Comparison of ENCODE assay signal across 1 cellular context in the genomic region with DNA sequence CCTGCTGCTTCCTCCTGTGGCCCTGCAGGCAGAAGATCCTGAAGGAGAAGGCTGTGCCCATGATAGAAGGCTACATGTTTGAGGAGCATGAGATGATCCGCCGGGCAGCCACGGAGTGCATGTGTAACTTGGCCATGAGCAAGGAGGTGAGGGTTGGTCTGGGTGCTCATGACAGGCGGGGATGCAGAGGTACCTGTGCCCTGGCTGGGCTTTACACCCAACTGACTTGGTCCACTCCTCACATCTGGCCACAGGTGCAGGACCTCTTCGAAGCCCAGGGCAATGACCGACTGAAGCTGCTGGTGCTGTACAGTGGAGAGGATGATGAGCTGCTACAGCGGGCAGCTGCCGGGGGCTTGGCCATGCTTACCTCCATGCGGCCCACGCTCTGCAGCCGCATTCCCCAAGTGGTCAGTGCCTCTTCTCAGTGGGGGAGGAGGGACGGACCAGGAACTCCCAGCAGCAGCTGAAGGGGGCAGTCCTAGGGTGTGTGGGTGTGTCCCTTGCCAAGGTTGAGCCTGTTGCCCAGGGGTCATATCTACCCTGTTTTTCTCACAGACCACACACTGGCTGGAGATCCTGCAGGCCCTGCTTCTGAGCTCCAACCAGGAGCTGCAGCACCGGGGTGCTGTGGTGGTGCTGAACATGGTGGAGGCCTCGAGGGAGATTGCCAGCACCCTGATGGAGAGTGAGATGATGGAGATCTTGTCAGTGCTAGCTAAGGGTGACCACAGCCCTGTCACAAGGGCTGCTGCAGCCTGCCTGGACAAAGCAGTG.
TF ChIP-seq lines count a peak whose summit lies in the region.

No MANE protein-coding gene starts in this region.

TF ChIP-seq in WTC11, 78 proteins besides CTCF, POLR2A, EP300 and RAD21 (continued from another document):
- TF ChIP-seq, protein P1, sequence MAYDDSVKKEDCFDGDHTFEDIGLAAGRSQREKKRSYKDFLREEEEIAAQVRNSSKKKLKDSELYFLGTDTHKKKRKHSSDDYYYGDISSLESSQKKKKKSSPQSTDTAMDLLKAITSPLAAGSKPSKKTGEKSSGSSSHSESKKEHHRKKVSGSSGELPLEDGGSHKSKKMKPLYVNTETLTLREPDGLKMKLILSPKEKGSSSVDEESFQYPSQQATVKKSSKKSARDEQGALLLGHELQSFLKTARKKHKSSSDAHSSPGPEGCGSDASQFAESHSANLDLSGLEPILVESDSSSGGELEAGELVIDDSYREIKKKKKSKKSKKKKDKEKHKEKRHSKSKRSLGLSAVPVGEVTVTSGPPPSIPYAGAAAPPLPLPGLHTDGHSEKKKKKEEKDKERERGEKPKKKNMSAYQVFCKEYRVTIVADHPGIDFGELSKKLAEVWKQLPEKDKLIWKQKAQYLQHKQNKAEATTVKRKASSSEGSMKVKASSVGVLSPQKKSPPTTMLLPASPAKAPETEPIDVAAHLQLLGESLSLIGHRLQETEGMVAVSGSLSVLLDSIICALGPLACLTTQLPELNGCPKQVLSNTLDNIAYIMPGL (CRISPR knock-in tag; IDR thresholded peaks at IDR 0.05), result no peak
- TF ChIP-seq GRHL2 (CRISPR knock-in tag; IDR thresholded peaks at IDR 0.05; ENCODE audit: insufficient replicate concordance, severe bottlenecking), result no peak
- TF ChIP-seq ETV6 (CRISPR knock-in tag; IDR thresholded peaks at IDR 0.05), result no peak
- TF ChIP-seq RELA (CRISPR knock-in tag; IDR thresholded peaks at IDR 0.05; ENCODE audit: borderline replicate concordance), result no peak
- TF ChIP-seq ZNF416 (CRISPR knock-in tag; IDR thresholded peaks at IDR 0.05), result no peak
- TF ChIP-seq CREB1 (CRISPR knock-in tag; IDR thresholded peaks at IDR 0.05), result no peak
- TF ChIP-seq, protein P2, sequence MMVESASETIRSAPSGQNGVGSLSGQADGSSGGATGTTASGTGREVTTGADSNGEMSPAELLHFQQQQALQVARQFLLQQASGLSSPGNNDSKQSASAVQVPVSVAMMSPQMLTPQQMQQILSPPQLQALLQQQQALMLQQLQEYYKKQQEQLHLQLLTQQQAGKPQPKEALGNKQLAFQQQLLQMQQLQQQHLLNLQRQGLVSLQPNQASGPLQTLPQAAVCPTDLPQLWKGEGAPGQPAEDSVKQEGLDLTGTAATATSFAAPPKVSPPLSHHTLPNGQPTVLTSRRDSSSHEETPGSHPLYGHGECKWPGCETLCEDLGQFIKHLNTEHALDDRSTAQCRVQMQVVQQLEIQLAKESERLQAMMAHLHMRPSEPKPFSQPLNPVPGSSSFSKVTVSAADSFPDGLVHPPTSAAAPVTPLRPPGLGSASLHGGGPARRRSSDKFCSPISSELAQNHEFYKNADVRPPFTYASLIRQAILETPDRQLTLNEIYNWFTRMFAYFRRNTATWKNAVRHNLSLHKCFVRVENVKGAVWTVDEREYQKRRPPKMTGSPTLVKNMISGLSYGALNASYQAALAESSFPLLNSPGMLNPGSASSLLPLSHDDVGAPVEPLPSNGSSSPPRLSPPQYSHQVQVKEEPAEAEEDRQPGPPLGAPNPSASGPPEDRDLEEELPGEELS (CRISPR knock-in tag; IDR thresholded peaks at IDR 0.05), result no peak
- TF ChIP-seq ELF4 (CRISPR knock-in tag; IDR thresholded peaks at IDR 0.05; ENCODE audit: low read depth), result no peak
TF ChIP-seq in WTC11: peak in this region for 0.
